In the genomic region with DNA sequence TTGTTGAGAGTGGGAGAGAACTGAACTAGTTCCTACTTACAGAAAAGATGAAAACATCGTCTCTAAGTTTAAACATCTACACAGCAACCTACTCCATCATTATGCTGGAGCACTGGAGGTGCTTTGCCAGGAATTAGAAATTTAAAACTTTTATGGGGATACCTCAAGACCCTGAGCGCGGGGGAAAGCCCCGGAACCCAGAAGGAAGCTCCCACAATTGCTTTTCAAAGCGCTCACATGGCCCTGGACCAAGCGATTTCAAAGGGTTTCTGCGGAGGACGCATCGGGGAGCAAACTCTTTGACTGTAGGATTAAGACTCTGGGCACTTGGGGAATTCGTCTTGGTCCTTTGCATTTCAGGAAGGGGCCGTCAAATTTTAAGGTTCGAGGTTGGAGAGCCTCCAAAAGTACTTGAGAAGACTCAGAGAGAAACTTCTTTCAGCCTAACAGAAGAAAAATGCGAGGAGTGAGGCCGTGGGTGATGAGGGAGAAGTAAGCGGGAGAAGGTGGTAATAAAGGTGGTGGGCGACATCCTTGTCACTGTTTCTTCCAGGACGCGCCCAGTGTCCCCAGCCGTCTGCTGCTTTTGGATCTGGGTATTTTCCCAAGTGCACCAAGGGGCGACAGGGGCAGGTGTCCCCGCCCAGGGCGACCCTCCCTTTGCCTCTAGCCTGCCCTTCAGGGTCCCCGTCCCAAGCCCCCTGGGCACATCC, we compare ENCODE assay signal across 9 cellular contexts. TPM values are rescaled to one million over a fixed set of nuclear protein-coding genes. Genes with fewer than 3 reads are reported as not detected.
DNase-seq lines count a peak whose midpoint lies in the region; ATAC-seq, FAIRE-seq and TF ChIP-seq lines count a peak whose summit lies in the region.
"Had no signal": no experiment of that assay in that cellular context is flagged by ENCODE, and none has a peak within 500 bp of the region (broad histone marks: within the 10 kb centered on the region; RNA-seq: fewer than 3 reads in every experiment).

No MANE protein-coding gene starts in this region.

- no peak overlapping the region for H2AFZ ChIP-seq in mammary epithelial cell (ENCODE audit: low read depth, low read length)

- intact Hi-C loops in mammary epithelial cell (cut with micrococcal nuclease) (no loop called here), natural killer cell (cut with micrococcal nuclease) (no loop called here)

- no peak overlapping the region; a peak in 1 of 6 replicates for H3K27ac ChIP-seq in A549
- H3K27ac ChIP-seq in mammary epithelial cell (ENCODE audit: insufficient read depth, low read depth, low read length): no peak overlapping the region

- H3K9ac ChIP-seq in mammary epithelial cell (ENCODE audit: insufficient read depth, low read length): no peak overlapping the region

- H3K4me3 Mint-ChIP-seq in natural killer cell: peak overlapping the region; percentile 77

- no peak for FAIRE-seq in A549 (lab: Jason Lieb, UNC)

- dilution Hi-C loops in mammary epithelial cell (cut with HindIII; ENCODE audit: low sequenced_read_pairs): no loop called here

- H3K9me3 ChIP-seq in A549 (no peaks in the 10 kb centered on the region), HAP-1 (no peaks in the 10 kb centered on the region), mammary epithelial cell (replicated peaks; ENCODE audit: insufficient read depth, low read length) (no peaks in the 10 kb centered on the region)

- DNase-seq in A549 (ENCODE audit: low read depth in 1 of 2, low spot score in 1 of 2) (no peak), HAP-1 (ENCODE audit: low spot score in 2 of 2) (no peak), mammary epithelial cell (no peak), natural killer cell (no peak), T-helper 9 cell (no peak), NCI-H2196 treated with DMSO at 0.1 percent for 48 hours (lab: John Stamatoyannopoulos, UW; ENCODE audit: unreplicated experiment) (no peak), mucosa of gallbladder (ENCODE audit: low spot score) (no peak)
- DNase-seq: EL had no signal

- H3K4me1 ChIP-seq in A549: 0 out of 3 replicates have a peak, but pooled peaks cover 3% of the 10 kb centered on the region
- peaks cover 11% of the 10 kb centered on the region; the same call in 1 of the 2 replicates for H3K4me1 ChIP-seq in HAP-1
- no peaks in the 10 kb centered on the region for H3K4me1 ChIP-seq in mammary epithelial cell (ENCODE audit: insufficient read depth, low read length)

- CTCF ChIA-PET in A549 (lab: Yijun Ruan, JAX) (no interaction called here), mammary epithelial cell (lab: Charles Lee; ENCODE audit: low non-redundant PET) (no interaction called here)

- TF ChIP-seq EP300 in A549 (IDR thresholded peaks at IDR 0.05): no peak

- H3K36me3 Mint-ChIP-seq in natural killer cell: no peaks in the 10 kb centered on the region

- peak overlapping the region; percentile 54 for H3K4me3 ChIP-seq in A549
- peak overlapping the region; percentile 29 for H3K4me3 ChIP-seq in HAP-1
- H3K4me3 ChIP-seq in mammary epithelial cell (replicated peaks in 1 of 3; ENCODE audit: insufficient read depth in 1 of 3, low read depth in 2 of 3, low read length in 3 of 3): no peak overlapping the region

- TF ChIP-seq RAD21 in A549 (conservative IDR thresholded peaks at IDR 0.05 in 1 of 2, IDR thresholded peaks at IDR 0.05 in 1 of 2): no peak

- no TSS peak for BruUV-seq in mammary epithelial cell (replicated peaks; lab: Mats Ljungman, UMichigan)

- H3K27me3 Mint-ChIP-seq in natural killer cell (ENCODE audit: low read depth in 2 of 2): peaks cover 53 to 79% of the 10 kb centered on the region in 2 donors

- H3K27ac Mint-ChIP-seq in natural killer cell: no peak overlapping the region

- H3K36me3 ChIP-seq in HAP-1 (replicated peaks): no peaks in the 10 kb centered on the region
- no peaks in the 10 kb centered on the region for H3K36me3 ChIP-seq in mammary epithelial cell (ENCODE audit: insufficient read depth, low read length)

- 30% methylated on average over 22 of the region's 23 CpGs for WGBS in A549 (ENCODE audit: missing lambda C conversion rate)
- 42% methylated on average over 12 of the region's 23 CpGs for WGBS in mammary epithelial cell (ENCODE audit: low coverage, missing lambda C conversion rate)

- H3K27me3 ChIP-seq in HAP-1 (ENCODE audit: low read depth) (peaks cover 51% of the 10 kb centered on the region), mammary epithelial cell (ENCODE audit: insufficient read depth, low read length) (peaks cover 29% of the 10 kb centered on the region)

- no peaks in the 10 kb centered on the region for H3K9me3 Mint-ChIP-seq in natural killer cell

- H3K4me2 ChIP-seq in A549: peak overlapping the region; percentile 96
- H3K4me2 ChIP-seq in mammary epithelial cell (ENCODE audit: insufficient read depth, low read depth, low read length): peak overlapping the region; percentile 62

- ATAC-seq in A549 (0 out of 6 replicates have a peak, but pooled peaks of 1 of the 2 experiments have one; percentile 16), natural killer cell (no peak), HG02571 (IDR thresholded peaks at IDR 0.05; ENCODE audit: unreplicated experiment) (no peak)

- TF ChIP-seq CTCF in A549 (IDR thresholded peaks at IDR 0.05): no peak
- TF ChIP-seq CTCF in mammary epithelial cell (conservative IDR thresholded peaks at IDR 0.05 in 1 of 2, IDR thresholded peaks at IDR 0.05 in 1 of 2; ENCODE audit: extremely low read depth in 1 of 2, insufficient read depth in 1 of 2, low read depth in 1 of 2, low read length in 2 of 2): no peak
- no peak for TF ChIP-seq CTCF in natural killer cell (IDR thresholded peaks at IDR 0.05)

- H3K79me2 ChIP-seq in mammary epithelial cell (ENCODE audit: insufficient read depth, low read length): no peaks in the 10 kb centered on the region

- peaks cover 27 to 28% of the 10 kb centered on the region in 2 donors for H3K4me1 Mint-ChIP-seq in natural killer cell

- no peaks in the 10 kb centered on the region for H4K20me1 ChIP-seq in mammary epithelial cell (ENCODE audit: insufficient read depth, low read length)

- in situ Hi-C loops in HAP-1 (cut with MboI; ENCODE audit: low sequenced_read_pairs): no loop called here
- in situ Hi-C loops in mammary epithelial cell (cut with MboI; ENCODE audit: low sequenced_read_pairs in 2 of 2): no loop called here

- no peak for TF ChIP-seq POLR2A in A549 (IDR thresholded peaks at IDR 0.05; ENCODE audit: low read length)

- POLR2A ChIA-PET in A549 (lab: Yijun Ruan, JAX): no interaction called here

TF ChIP-seq in A549, 52 proteins besides CTCF, POLR2A, EP300 and RAD21 (continues in another document):
- TF ChIP-seq EHMT2 (IDR thresholded peaks at IDR 0.05; ENCODE audit: low read depth) (no peak), GATA3 (IDR thresholded peaks at IDR 0.05; ENCODE audit: borderline replicate concordance) (no peak), FOSL2 (IDR thresholded peaks at IDR 0.05) (no peak), FOSL2 (CRISPR knock-in tag; IDR thresholded peaks at IDR 0.05) (no peak), BHLHE40 (IDR thresholded peaks at IDR 0.05; ENCODE audit: low read depth, low read length) (no peak), ESRRA (IDR thresholded peaks at IDR 0.05; ENCODE audit: borderline replicate concordance, low read length) (no peak), HOXA7 (CRISPR knock-in tag; IDR thresholded peaks at IDR 0.05) (no peak), HDAC2 (IDR thresholded peaks at IDR 0.05) (no peak)
- TF ChIP-seq, protein P1, sequence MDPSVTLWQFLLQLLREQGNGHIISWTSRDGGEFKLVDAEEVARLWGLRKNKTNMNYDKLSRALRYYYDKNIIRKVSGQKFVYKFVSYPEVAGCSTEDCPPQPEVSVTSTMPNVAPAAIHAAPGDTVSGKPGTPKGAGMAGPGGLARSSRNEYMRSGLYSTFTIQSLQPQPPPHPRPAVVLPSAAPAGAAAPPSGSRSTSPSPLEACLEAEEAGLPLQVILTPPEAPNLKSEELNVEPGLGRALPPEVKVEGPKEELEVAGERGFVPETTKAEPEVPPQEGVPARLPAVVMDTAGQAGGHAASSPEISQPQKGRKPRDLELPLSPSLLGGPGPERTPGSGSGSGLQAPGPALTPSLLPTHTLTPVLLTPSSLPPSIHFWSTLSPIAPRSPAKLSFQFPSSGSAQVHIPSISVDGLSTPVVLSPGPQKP (IDR thresholded peaks at IDR 0.05; ENCODE audit: low read depth, low read length): no peak

RNA-seq across cellular contexts. Expression of a gene that starts 0.6 kb away (rescaled TPM):
- not detected in 2 replicates for polyA plus RNA-seq in A549 (2011; rRNA removed)
- not detected in 2 replicates for polyA plus RNA-seq in A549 (2012; cell fraction: cytosol; rRNA removed)
- polyA plus RNA-seq in A549 (2012; cell fraction: nucleus; rRNA removed): not detected in 2 replicates
- not detected in 3 replicates for polyA plus RNA-seq in A549 (2017; fragmentation: RNase III; extraction: RNeasy Plus Mini Kit Qiagen cat#74134 plus additional on column Dnase treatment)
- polyA minus RNA-seq in A549 (2011; rRNA and poly(A)+ RNA removed): not detected in 2 replicates
- not detected for total RNA-seq in mammary epithelial cell
- not detected for polyA plus RNA-seq in mammary epithelial cell
- not detected for polyA minus RNA-seq in mammary epithelial cell
- total RNA-seq in natural killer cell: 1 to 10 TPM in 1 of 3 donors, under 1 TPM in 1, not detected in 1; 0.54 to 8.7 TPM
- not detected for total RNA-seq in mucosa of gallbladder

RNA-seq across cellular contexts. Expression of a gene that starts 30.7 kb away (rescaled TPM):
- polyA plus RNA-seq in A549 (2011; rRNA removed): 1.1 and 1.7 TPM in 2 replicates
- 1.1 and 2.1 TPM in 2 replicates for polyA plus RNA-seq in A549 (2012; cell fraction: cytosol; rRNA removed)
- polyA plus RNA-seq in A549 (2012; cell fraction: nucleus; rRNA removed): 1.6 and 1.7 TPM in 2 replicates
- 1.6 to 1.7 TPM (median 1.7 TPM) in 3 replicates for polyA plus RNA-seq in A549 (2017; fragmentation: RNase III; extraction: RNeasy Plus Mini Kit Qiagen cat#74134 plus additional on column Dnase treatment)
- 0.50 and 0.63 TPM in 2 replicates for polyA minus RNA-seq in A549 (2011; rRNA and poly(A)+ RNA removed)
- total RNA-seq in mammary epithelial cell: 1 to 10 TPM in 1 of 2 donors, under 1 TPM in 1; 0.56 to 7.7 TPM
- 0.14 TPM for polyA plus RNA-seq in mammary epithelial cell
- not detected for polyA minus RNA-seq in mammary epithelial cell
- total RNA-seq in natural killer cell: 1 to 10 TPM in 1 of 3 donors, under 1 TPM in 1, not detected in 1; 0.14 to 2.8 TPM
- 4.5 TPM for total RNA-seq in mucosa of gallbladder

RNA-seq across cellular contexts. Expression of a gene that starts 59.2 kb away (rescaled TPM):
- polyA plus RNA-seq in A549 (2011; rRNA removed): 4.6 and 5.5 TPM in 2 replicates
- polyA plus RNA-seq in A549 (2012; cell fraction: cytosol; rRNA removed): 0.87 and 1.0 TPM in 2 replicates
- 0.22 and 0.55 TPM in 2 replicates for polyA plus RNA-seq in A549 (2012; cell fraction: nucleus; rRNA removed)
- 2.3 to 2.8 TPM (median 2.7 TPM) in 3 replicates for polyA plus RNA-seq in A549 (2017; fragmentation: RNase III; extraction: RNeasy Plus Mini Kit Qiagen cat#74134 plus additional on column Dnase treatment)
- polyA minus RNA-seq in A549 (2011; rRNA and poly(A)+ RNA removed): 2.6 and 2.7 TPM in 2 replicates
- total RNA-seq in mammary epithelial cell: 1 to 10 TPM; 3.7 to 6.3 TPM
- polyA plus RNA-seq in mammary epithelial cell: 1.8 TPM
- 2.1 TPM for polyA minus RNA-seq in mammary epithelial cell
- total RNA-seq in natural killer cell: 10 to 100 TPM; 44.9 to 52.2 (median 46.7) TPM
- total RNA-seq in mucosa of gallbladder: 22.6 TPM

Comparison
In these comparisons a context has a peak if more than half of its experiments do, and no peak if none do; other contexts are left out.
1. H3K4me3 ChIP-seq: peak in A549 (single experiment) and HAP-1 (single experiment); none in mammary epithelial cell (0 of 3).